ENCODE assay signal across 8 cellular contexts in the genomic region with DNA sequence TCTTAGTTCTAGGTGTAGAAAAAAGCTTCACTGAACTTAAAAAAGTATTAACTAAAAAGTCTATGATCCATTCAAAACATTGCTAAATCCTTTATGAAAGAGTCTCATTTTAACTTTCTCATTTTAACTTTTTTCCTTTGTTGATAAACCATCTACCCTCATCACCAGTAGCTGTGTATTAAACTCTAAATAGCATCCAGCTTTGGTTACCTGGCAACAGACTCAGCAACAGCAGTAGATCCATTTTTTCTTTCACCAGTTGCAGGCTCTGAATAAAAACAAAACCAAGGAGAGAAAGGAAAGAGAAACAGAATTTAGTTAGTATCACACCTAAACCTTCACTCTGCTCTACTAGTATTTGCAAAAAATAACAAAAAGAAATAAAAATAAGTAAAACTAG. TPM values are rescaled to one million over a fixed set of nuclear protein-coding genes. Genes with fewer than 3 reads are reported as not detected.
DNase-seq lines count a peak whose midpoint lies in the region; ATAC-seq and TF ChIP-seq lines count a peak whose summit lies in the region.

No MANE protein-coding gene starts in this region.

- no peak overlapping the region for H3K14ac ChIP-seq in neuronal stem cell (ENCODE audit: low read length)

- H3K9me3 ChIP-seq in stomach (no peaks in the 10 kb centered on the region), neuronal stem cell (replicated peaks in 1 of 2; ENCODE audit: control insufficient read depth in 2 of 2, insufficient read depth in 1 of 2, low read depth in 1 of 2, low read length in 2 of 2) (peaks cover 0 to 6% of the 10 kb centered on the region in 2 donors)

- H3K23ac ChIP-seq in neuronal stem cell (ENCODE audit: low read depth, low read length, poor library complexity): no peak overlapping the region

- CTCF ChIA-PET in activated CD4-positive, alpha-beta T cell treated with anti-CD3 and anti-CD28 coated beads for 36 hours (lab: Charles Lee): interaction anchor here (0.6 to 2.5 kb wide), 17 partner anchors 7 to 354 kb away, joined by 3 to 21 read pairs (median 3); a partner anchor contains a TSS
- CTCF ChIA-PET in RWPE1 (lab: Yijun Ruan, JAX): interaction anchor here (0.6 to 1.7 kb wide), 8 partner anchors 14 to 336 kb away, joined by 3 to 9 read pairs (median 4); a partner anchor contains a TSS

- H3K27ac ChIP-seq in RWPE1: peak overlapping the region; percentile 77
- peak overlapping the region in 3 of 5 donors; percentile 2 to 63 (median 41) for H3K27ac ChIP-seq in stomach
- H3K27ac ChIP-seq in neuronal stem cell (replicated peaks; ENCODE audit: low read length): no peak overlapping the region

- H4K8ac ChIP-seq in neuronal stem cell (ENCODE audit: low read depth, low read length): no peak overlapping the region

- H2BK15ac ChIP-seq in neuronal stem cell (ENCODE audit: low read length): no peak overlapping the region

- peaks cover 3% of the 10 kb centered on the region for H3K79me1 ChIP-seq in neuronal stem cell (ENCODE audit: low read depth, low read length)

- no peak overlapping the region for H3K18ac ChIP-seq in neuronal stem cell (ENCODE audit: low read length)

- intact Hi-C loops in activated CD4-positive, alpha-beta T cell treated with anti-CD3 and anti-CD28 coated beads for 36 hours (cut with DNase I, micrococcal nuclease): loop anchor here (1.0 to 2.0 kb wide), 4 partner anchors 52 to 305 kb away; a partner anchor contains a TSS
- intact Hi-C loops in stomach (cut with DNase I; ENCODE audit: low total_unique reads): no loop called here

- no peak for TF ChIP-seq POLR2A in stomach (IDR thresholded peaks at IDR 0.05)

- H4K91ac ChIP-seq in neuronal stem cell (ENCODE audit: low read depth, low read length, poor library complexity): no peak overlapping the region

- peaks cover 0 to 12% (median 4%) of the 10 kb centered on the region in 4 donors for H3K4me1 ChIP-seq in stomach
- H3K4me1 ChIP-seq in neuronal stem cell (ENCODE audit: control insufficient read depth in 2 of 2, insufficient read depth in 1 of 2, low read depth in 1 of 2, low read length in 2 of 2): peaks cover 0 to 7% of the 10 kb centered on the region in 2 donors

- peak; percentile 78 for ATAC-seq in activated CD4-positive, alpha-beta T cell treated with anti-CD3 and anti-CD28 coated beads for 36 hours
- no peak for ATAC-seq in GM21381 (IDR thresholded peaks at IDR 0.05; ENCODE audit: unreplicated experiment)

- no peak overlapping the region for H3K4ac ChIP-seq in neuronal stem cell (ENCODE audit: low read length)

- peaks cover 8% of the 10 kb centered on the region for H3K4me1 Mint-ChIP-seq in activated CD4-positive, alpha-beta T cell treated with anti-CD3 and anti-CD28 coated beads for 36 hours

- H2AK5ac ChIP-seq in neuronal stem cell (ENCODE audit: low read depth, low read length): no peak overlapping the region

- H3K4me3 ChIP-seq in stomach (no peak overlapping the region), neuronal stem cell (ENCODE audit: low read length in 2 of 2) (no peak overlapping the region)

- H2BK120ac ChIP-seq in neuronal stem cell (ENCODE audit: low read depth, low read length): no peak overlapping the region

- H2BK12ac ChIP-seq in neuronal stem cell (ENCODE audit: low read length): no peak overlapping the region

- H3K9me3 Mint-ChIP-seq in activated CD4-positive, alpha-beta T cell treated with anti-CD3 and anti-CD28 coated beads for 36 hours (ENCODE audit: low read depth): no peaks in the 10 kb centered on the region

- TF ChIP-seq EP300 in stomach (IDR thresholded peaks at IDR 0.05): no peak

- H2BK5ac ChIP-seq in neuronal stem cell (ENCODE audit: low read length): no peak overlapping the region

- peak; percentile 37 for DNase-seq in activated CD4-positive, alpha-beta T cell treated with anti-CD3 and anti-CD28 coated beads for 36 hours
- no peak for DNase-seq in activated CD4-positive, alpha-beta T cell treated with anti-CD3 and anti-CD28 coated beads, Interleukin-2, amount 50 U/mL, for 1 hour
- DNase-seq in RWPE1 (ENCODE audit: low spot score) (no peak), fibroblast of gingiva (ENCODE audit: low read depth) (peak; percentile 59), stomach (no peak), neuronal stem cell (ENCODE audit: low spot score) (no peak)
- DNase-seq in stimulated activated CD4-positive, alpha-beta T cell treated with anti-CD3 and anti-CD28 coated beads, Interleukin-12 subunit alpha, Interleukin-12 subunit beta, amount 100 ng/mL, for 4 hours: no peak

- peaks cover 9 to 79% (median 71%) of the 10 kb centered on the region in 4 donors for H3K36me3 ChIP-seq in stomach
- H3K36me3 ChIP-seq in neuronal stem cell (replicated peaks in 1 of 2; ENCODE audit: control insufficient read depth in 2 of 2, insufficient read depth in 2 of 2, low read length in 2 of 2): peaks cover 20 to 88% of the 10 kb centered on the region in 2 donors

- H3K27me3 Mint-ChIP-seq in activated CD4-positive, alpha-beta T cell treated with anti-CD3 and anti-CD28 coated beads for 36 hours: no peaks in the 10 kb centered on the region

- H3K27me3 ChIP-seq in stomach: no peaks in the 10 kb centered on the region
- no peaks in the 10 kb centered on the region for H3K27me3 ChIP-seq in neuronal stem cell (ENCODE audit: control insufficient read depth in 3 of 3, insufficient read depth in 3 of 3, low read depth in 1 of 3, low read length in 3 of 3)

- H3K9ac ChIP-seq in neuronal stem cell (ENCODE audit: low read depth, low read length, poor library complexity): no peak overlapping the region

- no peak overlapping the region for H3K4me3 Mint-ChIP-seq in activated CD4-positive, alpha-beta T cell treated with anti-CD3 and anti-CD28 coated beads for 36 hours

- peaks cover 9% of the 10 kb centered on the region for H3K36me3 Mint-ChIP-seq in activated CD4-positive, alpha-beta T cell treated with anti-CD3 and anti-CD28 coated beads for 36 hours (ENCODE audit: low read depth)

- H3K4me2 ChIP-seq in neuronal stem cell (ENCODE audit: insufficient read depth, low read length, poor library complexity, severe bottlenecking): no peak overlapping the region

- peak overlapping the region; percentile 91 for H3K27ac Mint-ChIP-seq in activated CD4-positive, alpha-beta T cell treated with anti-CD3 and anti-CD28 coated beads for 36 hours

- H2AFZ ChIP-seq in neuronal stem cell (ENCODE audit: low read length): no peak overlapping the region

- POLR2A ChIA-PET in activated CD4-positive, alpha-beta T cell treated with anti-CD3 and anti-CD28 coated beads for 36 hours (lab: Charles Lee): interaction anchor here (2.3 kb wide), 1 partner anchor 70 kb away, joined by 7 read pairs; no protein-coding TSS in a partner anchor
- POLR2A ChIA-PET in RWPE1 (lab: Yijun Ruan, JAX; ENCODE audit: low non-redundant PET): interaction anchor here (1.1 kb wide), 1 partner anchor 305 kb away, joined by 3 read pairs; a partner anchor contains a TSS

- TF ChIP-seq CTCF in RWPE1 (conservative IDR thresholded peaks at IDR 0.05; ENCODE audit: low read depth) (no peak), stomach (IDR thresholded peaks at IDR 0.05) (no peak)

RNA-seq across cellular contexts. Expression of a gene that starts 51.6 kb away (rescaled TPM):
- 10 to 100 TPM; 22.4 to 23.9 TPM for total RNA-seq in activated CD4-positive, alpha-beta T cell treated with anti-CD3 and anti-CD28 coated beads for 36 hours
- 10 to 100 TPM; 11.1 to 85.7 (median 26.7) TPM for total RNA-seq in stomach
- 1 to 10 TPM; 3.3 to 9.0 (median 3.8) TPM for polyA plus RNA-seq in stomach
- polyA plus RNA-seq in neuronal stem cell (2013, experiment 1 of 2): 24.5 TPM
- polyA plus RNA-seq in neuronal stem cell (2013, experiment 2 of 2): 24.6 TPM

Comparison
In these comparisons a context has a peak if more than half of its experiments do, and no peak if none do; other contexts are left out.
1. DNase-seq: peak in activated CD4-positive, alpha-beta T cell treated with anti-CD3 and anti-CD28 coated beads for 36 hours (single experiment) and fibroblast of gingiva (single experiment); none in activated CD4-positive, alpha-beta T cell treated with anti-CD3 and anti-CD28 coated beads, Interleukin-2, amount 50 U/mL, for 1 hour (single experiment), RWPE1 (single experiment), stomach (single experiment), neuronal stem cell (single experiment) and stimulated activated CD4-positive, alpha-beta T cell treated with anti-CD3 and anti-CD28 coated beads, Interleukin-12 subunit alpha, Interleukin-12 subunit beta, amount 100 ng/mL, for 4 hours (single experiment).